In genomic region chr1:16138772-16139221, GRCh38 we compare ENCODE assay signal across 11 cellular contexts. TPM values are rescaled to one million over a fixed set of nuclear protein-coding genes. Genes with fewer than 3 reads are reported as not detected.
DNase-seq lines count a peak whose midpoint lies in the region; ATAC-seq and TF ChIP-seq lines count a peak whose summit lies in the region.
"Had no signal": no experiment of that assay in that cellular context is flagged by ENCODE, and none has a peak within 500 bp of the region (broad histone marks: within the 10 kb centered on the region; RNA-seq: fewer than 3 reads in every experiment).

No MANE protein-coding gene starts in this region.

- H2AFZ ChIP-seq in smooth muscle cell (ENCODE audit: low read depth) = no peak overlapping the region

- peaks cover 27% of the 10 kb centered on the region for H3F3A ChIP-seq in smooth muscle cell (ENCODE audit: low read depth)

- ATAC-seq in right cardiac atrium (peak; percentile 6 to 42), GM18511 (IDR thresholded peaks at IDR 0.05; ENCODE audit: unreplicated experiment) (no peak)
- ATAC-seq: activated CD4-positive, CD25-positive, alpha-beta regulatory T cell treated with anti-CD3 and anti-CD28 coated beads, Interleukin-2, amount 50 U/mL, for 24 hours had no signal

- H3K4me1 ChIP-seq in right cardiac atrium (ENCODE audit: control insufficient read depth, insufficient read depth, low read length) (peaks cover 26% of the 10 kb centered on the region), smooth muscle cell (ENCODE audit: low read depth) (peaks cover 26% of the 10 kb centered on the region)

- intact Hi-C loops in right cardiac atrium (cut with DNase I) = loop anchor here in 1 of 4 donors (10.0 kb wide), 1 partner anchor 54 kb away; no protein-coding TSS in a partner anchor

- H4K20me1 ChIP-seq in smooth muscle cell (ENCODE audit: low read depth) = peaks cover 93% of the 10 kb centered on the region

- no peak overlapping the region for H3K4me3 ChIP-seq in right cardiac atrium (ENCODE audit: low read length)
- H3K4me3 ChIP-seq in smooth muscle cell = no peak overlapping the region

- no peaks in the 10 kb centered on the region for H3K36me3 ChIP-seq in smooth muscle cell (ENCODE audit: low read depth)

- H3K79me2 ChIP-seq in smooth muscle cell (ENCODE audit: low read depth) = peaks cover 15% of the 10 kb centered on the region

- no peak for TF ChIP-seq CTCF in smooth muscle cell (IDR thresholded peaks at IDR 0.05; ENCODE audit: borderline replicate concordance, insufficient read depth, poor library complexity, severe bottlenecking)

- WGBS in right cardiac atrium = 58% methylated on average over 9 of the region's 9 CpGs
- 78% methylated on average over 9 of the region's 9 CpGs for WGBS in smooth muscle cell (ENCODE audit: low lambda C conversion rate)

- no peaks in the 10 kb centered on the region for H3K9me3 ChIP-seq in right cardiac atrium (ENCODE audit: control insufficient read depth, low read length)
- no peaks in the 10 kb centered on the region for H3K9me3 ChIP-seq in smooth muscle cell (replicated peaks; ENCODE audit: low read depth)

- peak overlapping the region; percentile 73 for H3K4me2 ChIP-seq in smooth muscle cell

- H3K27ac ChIP-seq in right cardiac atrium (ENCODE audit: low read length) (peak overlapping the region; percentile 9), smooth muscle cell (ENCODE audit: low read depth) (peak overlapping the region; percentile 20)

- H3K27me3 ChIP-seq in right cardiac atrium (ENCODE audit: control insufficient read depth, insufficient read depth) (no peaks in the 10 kb centered on the region), smooth muscle cell (ENCODE audit: low read depth) (no peaks in the 10 kb centered on the region)

- DNase-seq in HCEC 1CT (peak; percentile 51), SW480 (ENCODE audit: low spot score) (peak; percentile 28), right cardiac atrium (peak in 2 of 3 donors; percentile 56 to 62), smooth muscle cell (lab: John Stamatoyannopoulos, UW; ENCODE audit: unreplicated experiment) (no peak), midbrain (lab: John Stamatoyannopoulos, UW) (no peak), NCI-H2029 (lab: John Stamatoyannopoulos, UW) (no peak), CD1c-positive myeloid dendritic cell (ENCODE audit: extremely low spot score) (no peak)
- DNase-seq: activated gamma-delta T cell treated with Interleukin-2 at 50 U/mL for 16 hours, NCI-H1417 treated with DMSO at 0.1 percent for 48 hours had no signal

- H3K9ac ChIP-seq in smooth muscle cell (ENCODE audit: low read depth) = no peak overlapping the region

RNA-seq across cellular contexts. Expression of gene EPHA2, which starts 17.1 kb away (rescaled TPM):
- total RNA-seq in right cardiac atrium (10 to 100 TPM in 2 of 4 donors, 1 to 10 TPM in 2; 6.4 to 15.7 (median 9.8) TPM), smooth muscle cell (34.8 and 41.1 TPM in 2 replicates)
- polyA plus RNA-seq in right cardiac atrium (8.6 TPM), smooth muscle cell (27.3 and 48.4 TPM in 2 replicates)

Comparison
In these comparisons a context has a peak if more than half of its experiments do, and no peak if none do; other contexts are left out.
1. DNase-seq: peak in HCEC 1CT (single experiment), SW480 (single experiment) and right cardiac atrium (2 of 3); none in smooth muscle cell (single experiment), midbrain (single experiment), NCI-H2029 (single experiment) and CD1c-positive myeloid dendritic cell (single experiment).